11 cellular contexts compared by ENCODE assay signal in genomic region chr13:29676535-29676934, GRCh38.
DNase-seq lines count a peak whose midpoint lies in the region; ATAC-seq and TF ChIP-seq lines count a peak whose summit lies in the region.
"Had no signal": no experiment of that assay in that cellular context is flagged by ENCODE, and none has a peak within 500 bp of the region (broad histone marks: within the 10 kb centered on the region; RNA-seq: fewer than 3 reads in every experiment).

No MANE protein-coding gene starts in this region.

- H3K4me1 Mint-ChIP-seq in HFFc6 (ENCODE audit: low read depth) = peaks cover 55% of the 10 kb centered on the region
- H3K4me1 Mint-ChIP-seq: activated naive CD8-positive, alpha-beta T cell treated with anti-CD3 and anti-CD28 coated beads for 36 hours had no signal

- H3K27me3 ChIP-seq in foreskin keratinocyte = no peaks in the 10 kb centered on the region
- H3K27me3 ChIP-seq in smooth muscle cell (ENCODE audit: low read depth) = no peaks in the 10 kb centered on the region

- no peak for TF ChIP-seq CTCF in HFFc6 (IDR thresholded peaks at IDR 0.05)
- no peak for TF ChIP-seq CTCF in astrocyte of the cerebellum (IDR thresholded peaks at IDR 0.05; ENCODE audit: low read depth, low read length, missing control alignments)
- TF ChIP-seq CTCF in foreskin keratinocyte (conservative IDR thresholded peaks at IDR 0.05) = no peak
- no peak for TF ChIP-seq CTCF in smooth muscle cell (IDR thresholded peaks at IDR 0.05; ENCODE audit: borderline replicate concordance, insufficient read depth, poor library complexity, severe bottlenecking)

- peak overlapping the region; percentile 19 for H3K4me2 ChIP-seq in smooth muscle cell

- H3K9ac ChIP-seq in smooth muscle cell (ENCODE audit: low read depth) = peak overlapping the region; percentile 14

- 39% methylated on average over 4 of the region's 4 CpGs for WGBS in smooth muscle cell (ENCODE audit: low lambda C conversion rate)

- H3K36me3 ChIP-seq in smooth muscle cell (ENCODE audit: low read depth) = no peaks in the 10 kb centered on the region

- in situ Hi-C loops in astrocyte of the cerebellum (cut with HindIII; ENCODE audit: low sequenced_read_pairs) = no loop called here

- H3K79me2 ChIP-seq in smooth muscle cell (ENCODE audit: low read depth) = no peaks in the 10 kb centered on the region

- no peaks in the 10 kb centered on the region for H3K27me3 Mint-ChIP-seq in HFFc6 (ENCODE audit: insufficient read depth)

- H2AFZ ChIP-seq in smooth muscle cell (ENCODE audit: low read depth) = no peak overlapping the region

- peak overlapping the region; percentile 71 for H3K27ac ChIP-seq in foreskin keratinocyte
- H3K27ac ChIP-seq in smooth muscle cell (ENCODE audit: low read depth) = peak overlapping the region; percentile 39

- H3K4me1 ChIP-seq in foreskin keratinocyte (peaks cover 12% of the 10 kb centered on the region), smooth muscle cell (ENCODE audit: low read depth) (peaks cover 5% of the 10 kb centered on the region)

- 0 out of 2 replicates have a peak, but pooled peaks cover 3% of the 10 kb centered on the region for H3K9me3 Mint-ChIP-seq in HFFc6

- H4K20me1 ChIP-seq in smooth muscle cell (ENCODE audit: low read depth) = no peaks in the 10 kb centered on the region

- peak; percentile 42 for ATAC-seq in foreskin keratinocyte
- ATAC-seq: CD8-positive, alpha-beta T cell; WTC11 had no signal

- H3K27ac Mint-ChIP-seq in HFFc6 = peak overlapping the region; percentile 90
- H3K27ac Mint-ChIP-seq: activated naive CD8-positive, alpha-beta T cell treated with anti-CD3 and anti-CD28 coated beads for 36 hours; CD8-positive, alpha-beta T cell; nephron progenitor cell; WTC11 had no signal

- DNase-seq in HFFc6 (peak; percentile 60), astrocyte of the cerebellum (ENCODE audit: low read depth) (peak; percentile 4), foreskin keratinocyte (no peak), smooth muscle cell (lab: John Stamatoyannopoulos, UW; ENCODE audit: unreplicated experiment) (no peak), NCI-H146 treated with DMSO at 0.1 percent for 48 hours (lab: John Stamatoyannopoulos, UW; ENCODE audit: unreplicated experiment) (no peak), nucleus accumbens (lab: John Stamatoyannopoulos, UW) (no peak)
- DNase-seq in stimulated activated CD4-positive, alpha-beta T cell treated with anti-CD3 and anti-CD28 coated beads, Interleukin-4, amount 100 ng/mL, for 4 hours = no peak
- DNase-seq: activated naive CD8-positive, alpha-beta T cell treated with anti-CD3 and anti-CD28 coated beads for 36 hours; CD8-positive, alpha-beta T cell; nephron progenitor cell had no signal

- H3K4me3 Mint-ChIP-seq in HFFc6 = peak overlapping the region; percentile 75
- H3K4me3 Mint-ChIP-seq: activated naive CD8-positive, alpha-beta T cell treated with anti-CD3 and anti-CD28 coated beads for 36 hours; CD8-positive, alpha-beta T cell; nephron progenitor cell; WTC11 had no signal

- peaks cover 6% of the 10 kb centered on the region for H3F3A ChIP-seq in smooth muscle cell (ENCODE audit: low read depth)

- H3K4me3 ChIP-seq in astrocyte of the cerebellum (ENCODE audit: low read depth, low read length) (no peak overlapping the region), smooth muscle cell (no peak overlapping the region)

- no peaks in the 10 kb centered on the region for H3K9me3 ChIP-seq in smooth muscle cell (replicated peaks; ENCODE audit: low read depth)

- no peaks in the 10 kb centered on the region for H3K36me3 Mint-ChIP-seq in HFFc6 (ENCODE audit: low read depth)
- H3K36me3 Mint-ChIP-seq: activated naive CD8-positive, alpha-beta T cell treated with anti-CD3 and anti-CD28 coated beads for 36 hours; CD8-positive, alpha-beta T cell; WTC11 had no signal

Comparison
In these comparisons a context has a peak if more than half of its experiments do, and no peak if none do; other contexts are left out.
1. DNase-seq: peak in HFFc6 (single experiment) and astrocyte of the cerebellum (single experiment); none in foreskin keratinocyte (0 of 2), smooth muscle cell (single experiment), NCI-H146 treated with DMSO at 0.1 percent for 48 hours (single experiment), stimulated activated CD4-positive, alpha-beta T cell treated with anti-CD3 and anti-CD28 coated beads, Interleukin-4, amount 100 ng/mL, for 4 hours (0 of 2) and nucleus accumbens (0 of 56).